Comparison of ENCODE assay signal across 1 cellular context in the genomic region with DNA sequence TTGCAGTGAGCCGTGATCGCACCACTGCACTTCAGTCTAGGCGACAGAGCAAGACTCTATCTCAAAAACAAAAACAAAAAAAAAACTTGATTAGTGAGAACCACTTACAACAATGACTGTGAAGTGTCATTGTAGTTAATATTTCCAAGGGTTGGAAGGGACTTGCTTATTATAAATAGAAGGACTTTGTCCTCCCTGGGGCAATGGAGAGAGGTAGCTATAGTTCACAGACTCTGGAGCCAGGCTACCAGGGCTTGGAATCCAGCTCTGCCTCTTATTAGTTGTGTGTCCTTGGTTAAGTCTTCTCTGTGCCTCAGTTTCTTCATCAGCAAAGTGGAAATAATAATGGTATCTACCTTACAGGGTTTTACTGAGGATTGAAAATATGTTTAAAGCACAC.
TF ChIP-seq lines count a peak whose summit lies in the region.

No MANE protein-coding gene starts in this region.

TF ChIP-seq in liver, 16 proteins besides CTCF, POLR2A, EP300 and RAD21 (continued from another document):
- TF ChIP-seq, protein P1, sequence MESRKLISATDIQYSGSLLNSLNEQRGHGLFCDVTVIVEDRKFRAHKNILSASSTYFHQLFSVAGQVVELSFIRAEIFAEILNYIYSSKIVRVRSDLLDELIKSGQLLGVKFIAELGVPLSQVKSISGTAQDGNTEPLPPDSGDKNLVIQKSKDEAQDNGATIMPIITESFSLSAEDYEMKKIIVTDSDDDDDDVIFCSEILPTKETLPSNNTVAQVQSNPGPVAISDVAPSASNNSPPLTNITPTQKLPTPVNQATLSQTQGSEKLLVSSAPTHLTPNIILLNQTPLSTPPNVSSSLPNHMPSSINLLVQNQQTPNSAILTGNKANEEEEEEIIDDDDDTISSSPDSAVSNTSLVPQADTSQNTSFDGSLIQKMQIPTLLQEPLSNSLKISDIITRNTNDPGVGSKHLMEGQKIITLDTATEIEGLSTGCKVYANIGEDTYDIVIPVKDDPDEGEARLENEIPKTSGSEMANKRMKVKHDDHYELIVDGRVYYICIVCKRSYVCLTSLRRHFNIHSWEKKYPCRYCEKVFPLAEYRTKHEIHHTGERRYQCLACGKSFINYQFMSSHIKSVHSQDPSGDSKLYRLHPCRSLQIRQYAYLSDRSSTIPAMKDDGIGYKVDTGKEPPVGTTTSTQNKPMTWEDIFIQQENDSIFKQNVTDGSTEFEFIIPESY (IDR thresholded peaks at IDR 0.05): no peak
- TF ChIP-seq HNF4G (IDR thresholded peaks at IDR 0.05): peak; percentile 38
- no peak for TF ChIP-seq TAF1 (conservative IDR thresholded peaks at IDR 0.05)
- TF ChIP-seq YY1 (IDR thresholded peaks at IDR 0.05): no peak
- TF ChIP-seq RXRA (IDR thresholded peaks at IDR 0.05): peak; percentile 30 to 40
- peak; percentile 71 to 81 for TF ChIP-seq HNF4A (conservative IDR thresholded peaks at IDR 0.05)
- peak; percentile 25 for TF ChIP-seq SP1 (IDR thresholded peaks at IDR 0.05)
